10 cellular contexts compared by ENCODE assay signal in the genomic region with DNA sequence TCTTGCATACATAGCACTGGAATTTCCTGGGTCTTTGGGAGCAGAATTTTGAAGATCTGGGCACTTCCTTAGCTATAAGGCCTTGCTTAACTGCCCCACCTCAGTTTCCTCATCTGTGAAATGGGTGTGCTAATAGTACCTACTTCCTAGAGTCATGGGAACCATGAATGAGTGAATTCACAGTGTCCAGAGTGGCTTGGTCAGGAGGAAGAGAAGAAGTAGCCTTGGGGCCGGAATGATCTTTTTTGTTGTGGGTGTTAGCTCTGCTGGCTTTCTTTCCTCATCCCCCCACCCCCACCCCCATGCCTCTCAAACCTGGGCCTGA. TPM values are rescaled to one million over a fixed set of nuclear protein-coding genes. Genes with fewer than 3 reads are reported as not detected.
DNase-seq lines count a peak whose midpoint lies in the region; FAIRE-seq and TF ChIP-seq lines count a peak whose summit lies in the region.
"Had no signal": no experiment of that assay in that cellular context is flagged by ENCODE, and none has a peak within 500 bp of the region (broad histone marks: within the 10 kb centered on the region; RNA-seq: fewer than 3 reads in every experiment).

No MANE protein-coding gene starts in this region.

- H3K27me3 ChIP-seq in OCI-LY3 (ENCODE audit: low read depth, low read length) (peaks cover 5% of the 10 kb centered on the region; the same call in 1 of the 2 replicates), duodenal mucosa (ENCODE audit: control insufficient read depth in 1 of 2, insufficient read depth in 2 of 2, low read length in 2 of 2) (no peaks in the 10 kb centered on the region), sigmoid colon (no peaks in the 10 kb centered on the region)

- no peak for FAIRE-seq in urothelium cell line (lab: Jason Lieb, UNC)

- no peak overlapping the region for H2AFZ ChIP-seq in OCI-LY3 (ENCODE audit: low read depth, low read length)

- no peak for TF ChIP-seq EP300 in sigmoid colon (IDR thresholded peaks at IDR 0.05)

- H3K9me3 ChIP-seq in OCI-LY3 (ENCODE audit: insufficient read depth, low read length) (no peaks in the 10 kb centered on the region), duodenal mucosa (ENCODE audit: control insufficient read depth in 1 of 2, low read length in 2 of 2) (no peaks in the 10 kb centered on the region), sigmoid colon (no peaks in the 10 kb centered on the region)

- intact Hi-C loops in sigmoid colon (cut with DNase I), result loop anchor here (10.0 kb wide), 1 partner anchor 267 kb away; no protein-coding TSS in a partner anchor

- peak overlapping the region; percentile 92 for H3K4me2 ChIP-seq in OCI-LY3 (ENCODE audit: low read length)

- H3K36me3 ChIP-seq in OCI-LY3 (replicated peaks; ENCODE audit: low read depth, low read length) (no peaks in the 10 kb centered on the region), duodenal mucosa (ENCODE audit: control insufficient read depth in 1 of 2, insufficient read depth in 2 of 2, low read length in 2 of 2) (no peaks in the 10 kb centered on the region), sigmoid colon (no peaks in the 10 kb centered on the region)

- peaks cover 67% of the 10 kb centered on the region for H3K79me2 ChIP-seq in OCI-LY3 (ENCODE audit: low read length)

- H3K4me3 ChIP-seq in OCI-LY3 (ENCODE audit: low read length) (peak overlapping the region; percentile 88; the same call in 1 of the 2 replicates), duodenal mucosa (ENCODE audit: low read depth in 1 of 2, low read length in 2 of 2) (peak overlapping the region; percentile 83 to 84), sigmoid colon (peak overlapping the region in 2 of 4 donors; percentile 75 to 76)

- H3K27ac ChIP-seq in OCI-LY3 (ENCODE audit: low read length), result no peak overlapping the region
- H3K27ac ChIP-seq in duodenal mucosa (ENCODE audit: low read depth, low read length), result peak overlapping the region; percentile 50
- peak overlapping the region in 3 of 4 donors; percentile 77 to 84 (median 82) for H3K27ac ChIP-seq in sigmoid colon

- H3K4me1 ChIP-seq in OCI-LY3 (ENCODE audit: low read length) (peaks cover 45% of the 10 kb centered on the region), duodenal mucosa (ENCODE audit: control insufficient read depth in 1 of 2, insufficient read depth in 2 of 2, low read length in 2 of 2) (peaks cover 41 to 77% of the 10 kb centered on the region in 2 donors), sigmoid colon (peaks cover 0 to 87% (median 64%) of the 10 kb centered on the region in 4 donors)

- H4K20me1 ChIP-seq in OCI-LY3 (ENCODE audit: insufficient read depth, low read length), result peaks cover 60% of the 10 kb centered on the region

- TF ChIP-seq CTCF in OCI-LY3 (IDR thresholded peaks at IDR 0.05; ENCODE audit: low read depth, low read length), result no peak
- no peak for TF ChIP-seq CTCF in sigmoid colon (IDR thresholded peaks at IDR 0.05)

- DNase-seq in ELR (ENCODE audit: low read depth), result peak; percentile 42
- no peak for DNase-seq in sigmoid colon
- no peak for DNase-seq in urothelium cell line (ENCODE audit: low spot score)
- no peak for DNase-seq in putamen (ENCODE audit: low spot score)
- no peak for DNase-seq in H4 (ENCODE audit: low spot score)
- no peak for DNase-seq in OCI-M1 (lab: John Stamatoyannopoulos, UW)
- DNase-seq: activated CD8-positive, alpha-beta memory T cell treated with anti-CD3 and anti-CD28 coated beads, Interleukin-2, amount 50 U/mL, for 48 hours; NCI-H2227 treated with DMSO at 0.1 percent for 48 hours had no signal

- 79 to 91% methylated on average over 1 of the region's 1 CpG for WGBS in sigmoid colon, 2 donors

- H3K9ac ChIP-seq in OCI-LY3 (ENCODE audit: low read length) (no peak overlapping the region), duodenal mucosa (ENCODE audit: low read depth in 1 of 2, low read length in 2 of 2) (peak overlapping the region; percentile 26 to 82)

- no peak for TF ChIP-seq POLR2A in sigmoid colon (IDR thresholded peaks at IDR 0.05)

RNA-seq across cellular contexts. Expression of a gene that starts 2.4 kb away (rescaled TPM):
- 10 to 100 TPM; 13.2 to 32.5 (median 14.9) TPM for total RNA-seq in sigmoid colon
- 10 to 100 TPM; 10.4 to 14.1 (median 12.0) TPM for polyA plus RNA-seq in sigmoid colon
- 11.5 and 12.1 TPM in 2 replicates for total RNA-seq in H4 (2014; rRNA removed; shearing (Covaris generic))

RNA-seq across cellular contexts. Expression of a gene that starts 39.2 kb away (rescaled TPM):
- 1 to 10 TPM; 3.6 to 6.1 (median 5.2) TPM for total RNA-seq in sigmoid colon
- polyA plus RNA-seq in sigmoid colon, result 10 to 100 TPM; 16.8 to 21.6 (median 21.5) TPM
- total RNA-seq in H4 (2014; rRNA removed; shearing (Covaris generic)), result 2.1 and 3.5 TPM in 2 replicates
